ENCODE assay signal across 33 cellular contexts in genomic region chr10:46267132-46267985, GRCh38. TPM values are rescaled to one million over a fixed set of nuclear protein-coding genes. Genes with fewer than 3 reads are reported as not detected.
DNase-seq lines count a peak whose midpoint lies in the region; ATAC-seq lines count a peak whose summit lies in the region.
"Had no signal": no experiment of that assay in that cellular context is flagged by ENCODE, and none has a peak within 500 bp of the region (broad histone marks: within the 10 kb centered on the region; RNA-seq: fewer than 3 reads in every experiment).

No MANE protein-coding gene starts in this region.

- no peaks in the 10 kb centered on the region for H3K79me2 ChIP-seq in mesendoderm (ENCODE audit: control insufficient read depth, insufficient read depth, low read length)
- H3K79me2 ChIP-seq: hepatocyte had no signal

- no peak overlapping the region for H2BK120ac ChIP-seq in mesendoderm (ENCODE audit: low read depth, low read length)

- no peak overlapping the region for H3K9ac ChIP-seq in mesendoderm (ENCODE audit: low read length)

- H3K4me2 ChIP-seq in mesendoderm (ENCODE audit: low read length): no peak overlapping the region
- H3K4me2 ChIP-seq: hepatocyte had no signal

- no peaks in the 10 kb centered on the region for H3K79me1 ChIP-seq in mesendoderm (ENCODE audit: low read length)

- no peak overlapping the region for H3K4me3 ChIP-seq in mesendoderm (ENCODE audit: low read length)
- H3K4me3 ChIP-seq: body of pancreas, dorsolateral prefrontal cortex, gastrocnemius medialis, hepatocyte, sigmoid colon, suprapubic skin had no signal

- H3K9me3 Mint-ChIP-seq in activated naive CD8-positive, alpha-beta T cell treated with anti-CD3 and anti-CD28 coated beads, Interleukin-2, amount 10 ng/mL, durations not matched to agents 7 days and 5 days: no peaks in the 10 kb centered on the region
- no peaks in the 10 kb centered on the region for H3K9me3 Mint-ChIP-seq in activated naive CD8-positive, alpha-beta T cell treated with anti-CD3 and anti-CD28 coated beads for 36 hours
- H3K9me3 Mint-ChIP-seq: activated CD4-positive, alpha-beta T cell treated with anti-CD3 and anti-CD28 coated beads, Interleukin-2, amount 10 ng/mL, durations not matched to agents 7 days and 5 days; neural crest cell; stimulated activated memory B cell treated with anti-CD40 and anti-IgM and Interleukin-4, amounts not matched to agents 10 μg/mL and 1 μg/mL and 100 μg/mL, for 72 hours had no signal

- H3K9me3 ChIP-seq in KOPT-K1 (ENCODE audit: insufficient read depth, low read length, poor library complexity, severe bottlenecking): no peaks in the 10 kb centered on the region
- H3K9me3 ChIP-seq: body of pancreas, gastrocnemius medialis, sigmoid colon, suprapubic skin had no signal

- H3K4ac ChIP-seq in mesendoderm (ENCODE audit: low read depth, low read length): no peak overlapping the region

- peak; percentile 23 for DNase-seq in activated naive CD8-positive, alpha-beta T cell treated with anti-CD3 and anti-CD28 coated beads, Interleukin-2, amount 10 ng/mL, durations not matched to agents 7 days and 5 days
- no peak for DNase-seq in activated naive CD8-positive, alpha-beta T cell treated with anti-CD3 and anti-CD28 coated beads for 36 hours
- DNase-seq in mesendoderm (no peak), superior temporal gyrus (ENCODE audit: extremely low spot score) (no peak), iPS-NIHi7 (ENCODE audit: extremely low spot score) (no peak)
- DNase-seq: activated CD4-positive, alpha-beta T cell treated with anti-CD3 and anti-CD28 coated beads, Interleukin-2, amount 10 ng/mL, durations not matched to agents 7 days and 5 days; activated effector memory CD4-positive, alpha-beta T cell treated with anti-CD3 and anti-CD28 coated beads, Interleukin-2, amount 50 U/mL, for 16 hours; activated T-cell treated with anti-CD3 and anti-CD28 coated beads for 4 hours; body of pancreas; EL; gastrocnemius medialis; GOT3; left cardiac atrium; NCI-H1092 treated with DMSO at 0.1 percent for 48 hours; NCI-H2029; NCI-H2227 treated with DMSO at 0.1 percent for 48 hours; NCI-H526 treated with DMSO at 0.1 percent for 48 hours; SIG-M5; sigmoid colon; stimulated activated CD4-positive, alpha-beta T cell treated with anti-CD3 and anti-CD28 coated beads, Interleukin-4, amount 100 ng/mL, for 24 hours; SW 1271; T-helper 9 cell had no signal

- H3K36me3 ChIP-seq in KOPT-K1 (ENCODE audit: insufficient read depth, low read length) (peaks cover 24% of the 10 kb centered on the region; the same call in 1 of the 2 replicates), mesendoderm (ENCODE audit: control insufficient read depth, insufficient read depth, low read length) (no peaks in the 10 kb centered on the region)
- H3K36me3 ChIP-seq: gastrocnemius medialis, sigmoid colon, suprapubic skin had no signal

- H3K27me3 ChIP-seq in mesendoderm (ENCODE audit: insufficient read depth, low read length, poor library complexity): no peaks in the 10 kb centered on the region
- H3K27me3 ChIP-seq: body of pancreas, dorsolateral prefrontal cortex, gastrocnemius medialis, hepatocyte, sigmoid colon, suprapubic skin had no signal

- H3K4me1 Mint-ChIP-seq in activated naive CD8-positive, alpha-beta T cell treated with anti-CD3 and anti-CD28 coated beads, Interleukin-2, amount 10 ng/mL, durations not matched to agents 7 days and 5 days: peaks cover 26% of the 10 kb centered on the region
- H3K4me1 Mint-ChIP-seq in activated naive CD8-positive, alpha-beta T cell treated with anti-CD3 and anti-CD28 coated beads for 36 hours: peaks cover 12% of the 10 kb centered on the region

- no peak overlapping the region for H3K23ac ChIP-seq in mesendoderm (ENCODE audit: low read length)

- H3K27ac Mint-ChIP-seq in activated naive CD8-positive, alpha-beta T cell treated with anti-CD3 and anti-CD28 coated beads, Interleukin-2, amount 10 ng/mL, durations not matched to agents 7 days and 5 days: no peak overlapping the region
- no peak overlapping the region for H3K27ac Mint-ChIP-seq in activated naive CD8-positive, alpha-beta T cell treated with anti-CD3 and anti-CD28 coated beads for 36 hours
- H3K27ac Mint-ChIP-seq: stimulated activated memory B cell treated with anti-CD40 and anti-IgM and Interleukin-4, amounts not matched to agents 10 μg/mL and 1 μg/mL and 100 μg/mL, for 72 hours had no signal

- H2BK5ac ChIP-seq in mesendoderm (ENCODE audit: low read length): no peak overlapping the region

- no peak overlapping the region for H2AK5ac ChIP-seq in mesendoderm (ENCODE audit: low read length)

- ATAC-seq in activated naive CD8-positive, alpha-beta T cell treated with anti-CD3 and anti-CD28 coated beads, Interleukin-2, amount 10 ng/mL, durations not matched to agents 7 days and 5 days (ENCODE audit: low read depth): no peak
- no peak for ATAC-seq in HG03460 (IDR thresholded peaks at IDR 0.05; ENCODE audit: unreplicated experiment)
- ATAC-seq: body of pancreas, gastrocnemius medialis had no signal

- 100% methylated on average over 5 of the region's 10 CpGs for WGBS in mesendoderm (ENCODE audit: extremely low coverage, insufficient coverage, low lambda C conversion rate)

- no peak overlapping the region for H4K8ac ChIP-seq in mesendoderm (ENCODE audit: low read depth, low read length)

- H3K27me3 Mint-ChIP-seq in activated naive CD8-positive, alpha-beta T cell treated with anti-CD3 and anti-CD28 coated beads, Interleukin-2, amount 10 ng/mL, durations not matched to agents 7 days and 5 days: no peaks in the 10 kb centered on the region
- H3K27me3 Mint-ChIP-seq in activated naive CD8-positive, alpha-beta T cell treated with anti-CD3 and anti-CD28 coated beads for 36 hours: no peaks in the 10 kb centered on the region
- H3K27me3 Mint-ChIP-seq: activated CD4-positive, alpha-beta T cell treated with anti-CD3 and anti-CD28 coated beads, Interleukin-2, amount 10 ng/mL, durations not matched to agents 7 days and 5 days; stimulated activated memory B cell treated with anti-CD40 and anti-IgM and Interleukin-4, amounts not matched to agents 10 μg/mL and 1 μg/mL and 100 μg/mL, for 72 hours had no signal

- H3K27ac ChIP-seq in KOPT-K1 (ENCODE audit: low read depth, low read length, poor library complexity, severe bottlenecking): peak overlapping the region; percentile 95
- H3K27ac ChIP-seq in mesendoderm (ENCODE audit: low read depth, low read length): no peak overlapping the region
- H3K27ac ChIP-seq: body of pancreas, dorsolateral prefrontal cortex, gastrocnemius medialis, hepatocyte, sigmoid colon, suprapubic skin, VCaP had no signal

- H3K4me1 ChIP-seq in mesendoderm (ENCODE audit: control insufficient read depth, low read depth, low read length): no peaks in the 10 kb centered on the region
- H3K4me1 ChIP-seq: body of pancreas, gastrocnemius medialis, sigmoid colon, suprapubic skin had no signal

- no peak overlapping the region for H2BK15ac ChIP-seq in mesendoderm (replicated peaks; ENCODE audit: low read depth)

- peaks cover 6% of the 10 kb centered on the region for H3K36me3 Mint-ChIP-seq in activated naive CD8-positive, alpha-beta T cell treated with anti-CD3 and anti-CD28 coated beads, Interleukin-2, amount 10 ng/mL, durations not matched to agents 7 days and 5 days
- no peaks in the 10 kb centered on the region for H3K36me3 Mint-ChIP-seq in activated naive CD8-positive, alpha-beta T cell treated with anti-CD3 and anti-CD28 coated beads for 36 hours
- H3K36me3 Mint-ChIP-seq: stimulated activated memory B cell treated with anti-CD40 and anti-IgM and Interleukin-4, amounts not matched to agents 10 μg/mL and 1 μg/mL and 100 μg/mL, for 72 hours had no signal

- peak overlapping the region; percentile 56 for H3K56ac ChIP-seq in mesendoderm (ENCODE audit: low read length)

- no peak overlapping the region for H4K5ac ChIP-seq in mesendoderm (ENCODE audit: low read length)

- H3K18ac ChIP-seq in mesendoderm (ENCODE audit: low read length): no peak overlapping the region

- H3K4me3 Mint-ChIP-seq in activated naive CD8-positive, alpha-beta T cell treated with anti-CD3 and anti-CD28 coated beads, Interleukin-2, amount 10 ng/mL, durations not matched to agents 7 days and 5 days: no peak overlapping the region
- no peak overlapping the region for H3K4me3 Mint-ChIP-seq in activated naive CD8-positive, alpha-beta T cell treated with anti-CD3 and anti-CD28 coated beads for 36 hours
- H3K4me3 Mint-ChIP-seq: neural crest cell; stimulated activated memory B cell treated with anti-CD40 and anti-IgM and Interleukin-4, amounts not matched to agents 10 μg/mL and 1 μg/mL and 100 μg/mL, for 72 hours had no signal

- POLR2A ChIA-PET in activated naive CD8-positive, alpha-beta T cell treated with anti-CD3 and anti-CD28 coated beads, Interleukin-2, amount 10 ng/mL, durations not matched to agents 7 days and 5 days (lab: Charles Lee): interaction anchor here (1.2 to 3.7 kb wide), 2 partner anchors 13 to 17 kb away, joined by 4 to 15 read pairs; no protein-coding TSS in a partner anchor

RNA-seq across cellular contexts. Expression of gene ANTXRL, which starts 19.4 kb away (rescaled TPM):
- not detected for total RNA-seq in activated naive CD8-positive, alpha-beta T cell treated with anti-CD3 and anti-CD28 coated beads, Interleukin-2, amount 10 ng/mL, durations not matched to agents 7 days and 5 days
- not detected for total RNA-seq in activated naive CD8-positive, alpha-beta T cell treated with anti-CD3 and anti-CD28 coated beads for 36 hours
- polyA plus RNA-seq in mesendoderm (2013, experiment 1 of 2): not detected
- not detected for polyA plus RNA-seq in mesendoderm (2013, experiment 2 of 2)
- total RNA-seq: body of pancreas, gastrocnemius medialis, hepatocyte, left cardiac atrium, lung microvascular endothelial cell, neural crest cell, posterior vena cava, sigmoid colon, suprapubic skin had no signal
- polyA plus RNA-seq: BJ, hepatocyte, sigmoid colon had no signal
